ENCODE assay signal across 19 cellular contexts in genomic region chr7:140033036-140033435, GRCh38. TPM values are rescaled to one million over a fixed set of nuclear protein-coding genes. Genes with fewer than 3 reads are reported as not detected.
DNase-seq lines count a peak whose midpoint lies in the region; ATAC-seq, FAIRE-seq and TF ChIP-seq lines count a peak whose summit lies in the region.
"Had no signal": no experiment of that assay in that cellular context is flagged by ENCODE, and none has a peak within 500 bp of the region (broad histone marks: within the 10 kb centered on the region; RNA-seq: fewer than 3 reads in every experiment).

No MANE protein-coding gene starts in this region.

- ATAC-seq in CD4-positive, CD25-positive, alpha-beta regulatory T cell (ENCODE audit: low read depth in 2 of 2): no peak
- ATAC-seq in CD4-positive, alpha-beta T cell (ENCODE audit: poor library complexity): no peak
- ATAC-seq: K562; right lobe of liver; stimulated activated naive CD8-positive, alpha-beta T cell treated with anti-CD3 and anti-CD28 coated beads, Interleukin-15, Interleukin-2, amounts not matched to agents 100 U/mL and 50 U/mL, for 24 hours had no signal

- H3K27me3 ChIP-seq in CD4-positive, CD25-positive, alpha-beta regulatory T cell (ENCODE audit: control insufficient read depth, insufficient read depth, low read length): no peaks in the 10 kb centered on the region
- no peaks in the 10 kb centered on the region for H3K27me3 ChIP-seq in keratinocyte (ENCODE audit: control insufficient read depth, extremely low read depth, insufficient read depth, low read length)
- H3K27me3 ChIP-seq in CD4-positive, alpha-beta T cell (ENCODE audit: control insufficient read depth, insufficient read depth, low read length): no peaks in the 10 kb centered on the region
- H3K27me3 ChIP-seq: colonic mucosa, right lobe of liver, transverse colon had no signal

- H3K27me3 Mint-ChIP-seq in CD4-positive, CD25-positive, alpha-beta regulatory T cell: no peaks in the 10 kb centered on the region
- no peaks in the 10 kb centered on the region for H3K27me3 Mint-ChIP-seq in CD4-positive, alpha-beta T cell
- H3K27me3 Mint-ChIP-seq in activated T-cell treated with anti-CD3 and anti-CD28 coated beads, Interleukin-2, amount 50 U/mL, for 24 hours: no peaks in the 10 kb centered on the region

- peaks cover 10% of the 10 kb centered on the region for H3K4me1 ChIP-seq in CD4-positive, CD25-positive, alpha-beta regulatory T cell (ENCODE audit: control insufficient read depth, insufficient read depth, low read length, poor library complexity, severe bottlenecking)
- peaks cover 41% of the 10 kb centered on the region for H3K4me1 ChIP-seq in keratinocyte (ENCODE audit: control insufficient read depth, extremely low read depth, insufficient read depth, low read length)
- H3K4me1 ChIP-seq: colonic mucosa, right lobe of liver, transverse colon had no signal

- H2AFZ ChIP-seq in keratinocyte (ENCODE audit: control insufficient read depth, low read length): peak overlapping the region; percentile 50

- TF ChIP-seq CTCF in keratinocyte (optimal IDR thresholded peaks at IDR 0.05 in 1 of 3, IDR thresholded peaks at IDR 0.05 in 1 of 3, conservative IDR thresholded peaks at IDR 0.05 in 1 of 3; ENCODE audit: extremely low read depth in 1 of 3, insufficient read depth in 2 of 3, low read length in 3 of 3): no peak
- no peak for TF ChIP-seq CTCF in CD4-positive, alpha-beta T cell (IDR thresholded peaks at IDR 0.05)
- TF ChIP-seq CTCF in GM10266 (IDR thresholded peaks at IDR 0.05; ENCODE audit: control insufficient read depth, insufficient read depth, low read depth, missing control alignments): no peak

- H3K27ac ChIP-seq in CD4-positive, CD25-positive, alpha-beta regulatory T cell (ENCODE audit: insufficient read depth, low read length, poor library complexity, severe bottlenecking): no peak overlapping the region
- peak overlapping the region; percentile 99 for H3K27ac ChIP-seq in keratinocyte (ENCODE audit: control insufficient read depth, insufficient read depth, low read length)
- no peak overlapping the region for H3K27ac ChIP-seq in CD4-positive, alpha-beta T cell (ENCODE audit: low read depth, low read length)
- H3K27ac ChIP-seq: colonic mucosa, right lobe of liver, transverse colon had no signal

- no peaks in the 10 kb centered on the region for H3K9me1 ChIP-seq in keratinocyte (ENCODE audit: control insufficient read depth, extremely low read depth, insufficient read depth, low read length)

- H3K9me3 Mint-ChIP-seq in CD4-positive, CD25-positive, alpha-beta regulatory T cell: no peaks in the 10 kb centered on the region
- H3K9me3 Mint-ChIP-seq in CD4-positive, alpha-beta T cell: no peaks in the 10 kb centered on the region
- no peaks in the 10 kb centered on the region for H3K9me3 Mint-ChIP-seq in activated T-cell treated with anti-CD3 and anti-CD28 coated beads, Interleukin-2, amount 50 U/mL, for 24 hours

- H3K9ac ChIP-seq in keratinocyte (ENCODE audit: control insufficient read depth, extremely low read depth, insufficient read depth, low read length): peak overlapping the region; percentile 77

- peak overlapping the region; percentile 79 for H3K4me2 ChIP-seq in keratinocyte (ENCODE audit: control insufficient read depth, extremely low read depth, insufficient read depth, low read depth, low read length)

- peaks cover 8 to 38% (median 23%) of the 10 kb centered on the region in 4 donors for H3K4me1 Mint-ChIP-seq in CD4-positive, CD25-positive, alpha-beta regulatory T cell
- H3K4me1 Mint-ChIP-seq in CD4-positive, alpha-beta T cell (ENCODE audit: low read depth): peaks cover 38% of the 10 kb centered on the region
- H3K4me1 Mint-ChIP-seq in activated T-cell treated with anti-CD3 and anti-CD28 coated beads, Interleukin-2, amount 50 U/mL, for 24 hours (ENCODE audit: low read depth): peaks cover 24% of the 10 kb centered on the region

- H4K20me1 ChIP-seq in keratinocyte (ENCODE audit: control insufficient read depth, extremely low read depth, insufficient read depth, low read length): no peaks in the 10 kb centered on the region

- intact Hi-C loops in CD4-positive, alpha-beta T cell (cut with DNase I, micrococcal nuclease): no loop called here

- no peak for DNase-seq in CD4-positive, CD25-positive, alpha-beta regulatory T cell
- peak; percentile 88 for DNase-seq in M059J (ENCODE audit: low read depth)
- DNase-seq in astrocyte of the hippocampus (ENCODE audit: low read depth, low spot score): peak; percentile 53
- DNase-seq in keratinocyte (ENCODE audit: low read depth, low spot score): peak; percentile 32
- DNase-seq in NCI-H1436 (lab: John Stamatoyannopoulos, UW): no peak
- DNase-seq in CD4-positive, alpha-beta T cell: no peak
- DNase-seq in GM10266 (ENCODE audit: extremely low spot score): no peak
- no peak for DNase-seq in activated T-cell treated with anti-CD3 and anti-CD28 coated beads, Interleukin-2, amount 50 U/mL, for 24 hours
- DNase-seq: activated CD4-positive, CD25-positive, alpha-beta regulatory T cell treated with anti-CD3 and anti-CD28 coated beads, Interleukin-2, amount 50 U/mL, for 72 hours; activated effector memory CD4-positive, alpha-beta T cell treated with anti-CD3 and anti-CD28 coated beads, Interleukin-2, amount 50 U/mL, for 16 hours; colonic mucosa; H7; NCI-H2029 treated with DMSO at 0.1 percent for 48 hours; NCI-H446 treated with DMSO at 0.1 percent for 48 hours; occipital lobe; right lobe of liver; stimulated activated naive CD8-positive, alpha-beta T cell treated with anti-CD3 and anti-CD28 coated beads, Interleukin-15, Interleukin-2, amounts not matched to agents 100 U/mL and 50 U/mL, for 24 hours; transverse colon had no signal

- H3K36me3 ChIP-seq in CD4-positive, CD25-positive, alpha-beta regulatory T cell (ENCODE audit: control insufficient read depth, insufficient read depth, low read length): peaks cover 59% of the 10 kb centered on the region
- peaks cover 0 to 12% of the 10 kb centered on the region in 2 experiments for H3K36me3 ChIP-seq in keratinocyte (ENCODE audit: control insufficient read depth in 2 of 2, extremely low read depth in 1 of 2, insufficient read depth in 2 of 2, low read length in 2 of 2)

- peak overlapping the region in 2 of 3 donors; percentile 69 to 82 for H3K27ac Mint-ChIP-seq in CD4-positive, CD25-positive, alpha-beta regulatory T cell
- H3K27ac Mint-ChIP-seq in CD4-positive, alpha-beta T cell: no peak overlapping the region
- H3K27ac Mint-ChIP-seq in activated T-cell treated with anti-CD3 and anti-CD28 coated beads, Interleukin-2, amount 50 U/mL, for 24 hours: no peak overlapping the region

- POLR2A ChIA-PET in CD4-positive, alpha-beta T cell (lab: Charles Lee): no interaction called here

- peak; percentile 77 for FAIRE-seq in keratinocyte (lab: Jason Lieb, UNC)

- dilution Hi-C loops in keratinocyte (cut with MboI; ENCODE audit: extremely low pct_ligation_motif_present, low sequenced_read_pairs): no loop called here

- peaks cover 63% of the 10 kb centered on the region for H3K36me3 Mint-ChIP-seq in CD4-positive, CD25-positive, alpha-beta regulatory T cell
- H3K36me3 Mint-ChIP-seq in CD4-positive, alpha-beta T cell (ENCODE audit: low read depth): peaks cover 90% of the 10 kb centered on the region
- peaks cover 70% of the 10 kb centered on the region for H3K36me3 Mint-ChIP-seq in activated T-cell treated with anti-CD3 and anti-CD28 coated beads, Interleukin-2, amount 50 U/mL, for 24 hours (ENCODE audit: low read depth)

- H3K9me3 ChIP-seq in CD4-positive, CD25-positive, alpha-beta regulatory T cell (ENCODE audit: control insufficient read depth in 2 of 2, low read length in 2 of 2): no peaks in the 10 kb centered on the region
- H3K9me3 ChIP-seq in keratinocyte (ENCODE audit: control insufficient read depth, low read depth, low read length): no peaks in the 10 kb centered on the region
- H3K9me3 ChIP-seq in CD4-positive, alpha-beta T cell (ENCODE audit: control insufficient read depth, low read length): no peaks in the 10 kb centered on the region
- H3K9me3 ChIP-seq: colonic mucosa, right lobe of liver, transverse colon had no signal

- CTCF ChIA-PET in CD4-positive, alpha-beta T cell (lab: Charles Lee): no interaction called here

- H3K4me3 ChIP-seq in CD4-positive, CD25-positive, alpha-beta regulatory T cell (ENCODE audit: low read depth, low read length): no peak overlapping the region
- peak overlapping the region in 1 of 3 experiments; percentile 39 for H3K4me3 ChIP-seq in keratinocyte (ENCODE audit: control insufficient read depth in 2 of 3, extremely low read depth in 1 of 3, insufficient read depth in 2 of 3, low read depth in 1 of 3, low read length in 3 of 3)
- H3K4me3 ChIP-seq: colonic mucosa, K562, right lobe of liver, transverse colon had no signal

- no peak overlapping the region for H3K4me3 Mint-ChIP-seq in CD4-positive, CD25-positive, alpha-beta regulatory T cell
- H3K4me3 Mint-ChIP-seq in CD4-positive, alpha-beta T cell: no peak overlapping the region
- no peak overlapping the region for H3K4me3 Mint-ChIP-seq in activated T-cell treated with anti-CD3 and anti-CD28 coated beads, Interleukin-2, amount 50 U/mL, for 24 hours

- no peaks in the 10 kb centered on the region for H3K79me2 ChIP-seq in keratinocyte (ENCODE audit: control insufficient read depth, insufficient read depth, low read length)

RNA-seq across cellular contexts. Expression of gene PARP12, which starts 29.7 kb away (rescaled TPM):
- total RNA-seq in CD4-positive, CD25-positive, alpha-beta regulatory T cell: 258 TPM
- polyA plus RNA-seq in CD4-positive, CD25-positive, alpha-beta regulatory T cell: 10 to 100 TPM; 30.1 to 69.1 (median 48.9) TPM
- total RNA-seq in M059J (2014; rRNA removed; shearing (Covaris generic)): 76.6 and 137 TPM in 2 replicates
- 66.0 to 73.3 TPM (median 70.5 TPM) in 3 replicates for polyA plus RNA-seq in keratinocyte
- 12.2 TPM for polyA plus RNA-seq in keratinocyte (2011; ENCODE audit: low read depth)
- 46.7 and 47.7 TPM in 2 replicates for polyA plus RNA-seq in keratinocyte (2011; cell fraction: cytosol; rRNA removed)
- 108 TPM in 2 replicates for polyA plus RNA-seq in keratinocyte (2011; cell fraction: nucleus; rRNA removed)
- 12.4 and 37.3 TPM in 2 replicates for polyA plus RNA-seq in keratinocyte (2012; ENCODE audit: low replicate concordance)
- 66.0 to 84.1 TPM (median 83.5 TPM) in 3 replicates for polyA minus RNA-seq in keratinocyte
- polyA minus RNA-seq in keratinocyte (2011; cell fraction: cytosol; rRNA and poly(A)+ RNA removed): 52.9 TPM
- 45.1 and 57.9 TPM in 2 replicates for polyA minus RNA-seq in keratinocyte (2011; cell fraction: nucleus; rRNA and poly(A)+ RNA removed)
- total RNA-seq in CD4-positive, alpha-beta T cell: 10 to 100 TPM; 76.7 to 78.5 TPM

Comparison
In these comparisons a context has a peak if more than half of its experiments do, and no peak if none do; other contexts are left out.
1. DNase-seq: peak in M059J (single experiment), astrocyte of the hippocampus (single experiment) and keratinocyte (single experiment); none in CD4-positive, CD25-positive, alpha-beta regulatory T cell (0 of 3), NCI-H1436 (single experiment), CD4-positive, alpha-beta T cell (0 of 10), GM10266 (single experiment) and activated T-cell treated with anti-CD3 and anti-CD28 coated beads, Interleukin-2, amount 50 U/mL, for 24 hours (single experiment).
2. H3K27ac Mint-ChIP-seq: peak in CD4-positive, CD25-positive, alpha-beta regulatory T cell (2 of 3); none in CD4-positive, alpha-beta T cell (single experiment) and activated T-cell treated with anti-CD3 and anti-CD28 coated beads, Interleukin-2, amount 50 U/mL, for 24 hours (single experiment).